Comparison of ENCODE assay signal across 14 cellular contexts in the genomic region with DNA sequence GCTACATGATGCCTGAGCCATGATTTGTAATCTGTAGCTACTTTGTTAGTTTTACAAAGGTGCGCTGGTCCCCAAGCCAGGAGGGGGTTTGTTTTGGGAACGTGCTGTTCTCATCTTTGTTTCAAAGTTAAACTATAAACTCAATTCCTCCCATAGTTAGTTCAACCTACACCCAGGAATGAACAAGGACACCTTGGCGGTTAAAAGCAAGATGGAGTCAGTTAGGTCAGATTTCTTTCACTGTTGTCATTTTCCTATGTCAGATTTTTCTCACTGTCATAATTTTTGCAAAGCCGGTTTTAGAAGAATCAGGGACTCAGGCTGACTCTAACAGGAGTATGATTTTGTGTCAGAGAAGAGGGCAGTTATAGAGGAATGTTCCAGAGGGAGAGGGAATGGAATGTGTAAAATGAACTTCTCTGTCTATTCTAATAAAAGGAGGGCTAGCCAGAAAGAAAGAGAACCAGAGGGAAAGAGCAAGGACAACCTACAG. TPM values are rescaled to one million over a fixed set of nuclear protein-coding genes. Genes with fewer than 3 reads are reported as not detected.
DNase-seq lines count a peak whose midpoint lies in the region; ATAC-seq and TF ChIP-seq lines count a peak whose summit lies in the region.
"Had no signal": no experiment of that assay in that cellular context is flagged by ENCODE, and none has a peak within 500 bp of the region (broad histone marks: within the 10 kb centered on the region; RNA-seq: fewer than 3 reads in every experiment).

No MANE protein-coding gene starts in this region.

- intact Hi-C loops in heart left ventricle (cut with DNase I) (loop anchor here in 4 of 10 donors (2.0 to 10.0 kb wide), 8 partner anchors 41 to 531 kb away; a partner anchor contains a TSS), Right ventricle myocardium superior (cut with DNase I) (loop anchor here (5.0 kb wide), 1 partner anchor 41 kb away; no protein-coding TSS in a partner anchor), uterus (cut with DNase I; ENCODE audit: low total_unique reads) (loop anchor here (10.0 kb wide), 1 partner anchor 79 kb away; no protein-coding TSS in a partner anchor)
- intact Hi-C loops in activated CD4-positive, alpha-beta T cell treated with anti-CD3 and anti-CD28 coated beads, Interleukin-2, amount 10 ng/mL, durations not matched to agents 24 days and 14 days (cut with micrococcal nuclease) = loop anchor here (5.0 kb wide), 1 partner anchor 86 kb away; no protein-coding TSS in a partner anchor

- H3K4me3 ChIP-seq in heart left ventricle (peak overlapping the region in 6 of 12 donors; percentile 1 to 41 (median 13)), uterus (peak overlapping the region in 1 of 2 donors; percentile 9)

- DNase-seq in heart left ventricle = no peak
- no peak for DNase-seq in Right ventricle myocardium superior
- DNase-seq in naive B cell = no peak
- DNase-seq in uterus = no peak
- DNase-seq in activated CD4-positive, alpha-beta T cell treated with anti-CD3 and anti-CD28 coated beads, Interleukin-2, amount 10 ng/mL, durations not matched to agents 24 days and 14 days = no peak
- DNase-seq in mucosa of gallbladder (ENCODE audit: low spot score) = no peak
- DNase-seq: activated CD8-positive, alpha-beta memory T cell treated with anti-CD3 and anti-CD28 coated beads for 24 hours; DMS53; NCI-H1436 treated with DMSO at 0.1 percent for 48 hours; stimulated activated CD4-positive, alpha-beta T cell treated with anti-CD3 and anti-CD28 coated beads, Interleukin-4, amount 100 ng/mL, for 24 hours; T-cell had no signal

- H3K4me1 Mint-ChIP-seq in brain (peaks cover 41% of the 10 kb centered on the region), naive B cell (peaks cover 24 to 43% (median 41%) of the 10 kb centered on the region in 3 donors)
- H3K4me1 Mint-ChIP-seq in activated CD4-positive, alpha-beta T cell treated with anti-CD3 and anti-CD28 coated beads, Interleukin-2, amount 10 ng/mL, durations not matched to agents 24 days and 14 days = peaks cover 26% of the 10 kb centered on the region

- H3K36me3 ChIP-seq in heart left ventricle (no peaks in the 10 kb centered on the region), uterus (no peaks in the 10 kb centered on the region)

- TF ChIP-seq POLR2A in heart left ventricle (IDR thresholded peaks at IDR 0.05) (no peak), uterus (IDR thresholded peaks at IDR 0.05) (no peak)

- ATAC-seq in heart left ventricle (no peak), Right ventricle myocardium superior (ENCODE audit: poor library complexity) (no peak), naive B cell (ENCODE audit: low read depth in 2 of 2) (no peak), HG03095 (IDR thresholded peaks at IDR 0.05; ENCODE audit: unreplicated experiment) (no peak)
- ATAC-seq: T-cell had no signal

- H3K27ac Mint-ChIP-seq in brain = peak overlapping the region in 2 of 5 experiments; percentile 2 to 16
- no peak overlapping the region for H3K27ac Mint-ChIP-seq in naive B cell
- no peak overlapping the region for H3K27ac Mint-ChIP-seq in activated CD4-positive, alpha-beta T cell treated with anti-CD3 and anti-CD28 coated beads, Interleukin-2, amount 10 ng/mL, durations not matched to agents 24 days and 14 days
- H3K27ac Mint-ChIP-seq: activated naive CD4-positive, alpha-beta T cell treated with anti-CD3 and anti-CD28 coated beads, Interleukin-2, amount 50 U/mL, for 24 hours; T-cell had no signal

- H3K27me3 Mint-ChIP-seq in brain (peaks cover 51% of the 10 kb centered on the region), naive B cell (peaks cover 13 to 31% (median 23%) of the 10 kb centered on the region in 3 donors)
- H3K27me3 Mint-ChIP-seq in activated CD4-positive, alpha-beta T cell treated with anti-CD3 and anti-CD28 coated beads, Interleukin-2, amount 10 ng/mL, durations not matched to agents 24 days and 14 days = peaks cover 35% of the 10 kb centered on the region

- H3K27ac ChIP-seq in heart left ventricle (peak overlapping the region in 8 of 12 donors; percentile 4 to 85 (median 34)), uterus (peak overlapping the region; percentile 56 to 78)

- peak overlapping the region in 3 of 5 experiments; percentile 7 to 70 (median 8) for H3K4me3 Mint-ChIP-seq in brain
- peak overlapping the region in 6 of 8 donors; percentile 12 to 58 (median 32) for H3K4me3 Mint-ChIP-seq in naive B cell
- no peak overlapping the region for H3K4me3 Mint-ChIP-seq in activated CD4-positive, alpha-beta T cell treated with anti-CD3 and anti-CD28 coated beads, Interleukin-2, amount 10 ng/mL, durations not matched to agents 24 days and 14 days

- H3K9me3 Mint-ChIP-seq in brain = peaks cover 0 to 10% (median 3%) of the 10 kb centered on the region in 5 experiments
- no peaks in the 10 kb centered on the region for H3K9me3 Mint-ChIP-seq in naive B cell
- H3K9me3 Mint-ChIP-seq in activated CD4-positive, alpha-beta T cell treated with anti-CD3 and anti-CD28 coated beads, Interleukin-2, amount 10 ng/mL, durations not matched to agents 24 days and 14 days = no peaks in the 10 kb centered on the region
- H3K9me3 Mint-ChIP-seq: activated naive CD4-positive, alpha-beta T cell treated with anti-CD3 and anti-CD28 coated beads, Interleukin-2, amount 50 U/mL, for 24 hours; T-cell had no signal

- no peaks in the 10 kb centered on the region for H3K9me3 ChIP-seq in heart left ventricle
- H3K9me3 ChIP-seq in uterus = no peaks in the 10 kb centered on the region

- TF ChIP-seq CTCF in heart left ventricle (IDR thresholded peaks at IDR 0.05) (no peak), brain (conservative IDR thresholded peaks at IDR 0.05) (no peak), uterus (IDR thresholded peaks at IDR 0.05) (no peak)

- H3K27me3 ChIP-seq in heart left ventricle (no peaks in the 10 kb centered on the region), uterus (no peaks in the 10 kb centered on the region)

- 81 to 88% (median 86%) methylated on average over 4 of the region's 4 CpGs for WGBS in heart left ventricle, 4 donors

- no peaks in the 10 kb centered on the region for H3K36me3 Mint-ChIP-seq in brain
- no peaks in the 10 kb centered on the region for H3K36me3 Mint-ChIP-seq in naive B cell
- H3K36me3 Mint-ChIP-seq in activated CD4-positive, alpha-beta T cell treated with anti-CD3 and anti-CD28 coated beads, Interleukin-2, amount 10 ng/mL, durations not matched to agents 24 days and 14 days (ENCODE audit: low read depth) = no peaks in the 10 kb centered on the region
- H3K36me3 Mint-ChIP-seq: activated naive CD4-positive, alpha-beta T cell treated with anti-CD3 and anti-CD28 coated beads, Interleukin-2, amount 50 U/mL, for 24 hours; T-cell had no signal

- H3K4me1 ChIP-seq in heart left ventricle = peaks cover 0 to 41% (median 23%) of the 10 kb centered on the region in 12 donors
- H3K4me1 ChIP-seq in uterus = peaks cover 0 to 4% of the 10 kb centered on the region in 2 donors

RNA-seq across cellular contexts. Expression of a gene that starts 2.3 kb away (rescaled TPM):
- total RNA-seq in heart left ventricle (100 to 1,000 TPM in 5 of 9 donors, 10 to 100 TPM in 4; 67.8 to 160 (median 115) TPM), Right ventricle myocardium superior (121 TPM), uterus (10 to 100 TPM in 2 of 4 donors, 1 to 10 TPM in 2; 1.5 to 18.2 (median 10.6) TPM), mucosa of gallbladder (10.4 TPM)
- polyA plus RNA-seq in heart left ventricle (100 to 1,000 TPM; 140 to 294 TPM), brain (ENCODE audit: insufficient read depth, low read depth, low replicate concordance) (28.9 TPM), naive B cell (ENCODE audit: low read depth in 6 of 6) (1 to 10 TPM in 3 of 6 donors, under 1 TPM in 2, not detected in 1; 0.88 to 5.2 (median 1.1) TPM)
- 1.0 and 2.1 TPM in 2 replicates for total RNA-seq in activated CD4-positive, alpha-beta T cell treated with anti-CD3 and anti-CD28 coated beads, Interleukin-2, amount 10 ng/mL, durations not matched to agents 24 days and 14 days
